In genomic region chr6:117907600-117908245, GRCh38 we compare ENCODE assay signal across 9 cellular contexts. TPM values are rescaled to one million over a fixed set of nuclear protein-coding genes. Genes with fewer than 3 reads are reported as not detected.
A peak's percentile ranks its signal among the peaks of the same experiment; 100 is the strongest.
DNase-seq lines count a peak whose midpoint lies in the region; TF ChIP-seq lines count a peak whose summit lies in the region.
"Had no signal": no experiment of that assay in that cellular context is flagged by ENCODE, and none has a peak within 500 bp of the region (broad histone marks: within the 10 kb centered on the region; RNA-seq: fewer than 3 reads in every experiment).

No MANE protein-coding gene starts in this region.

- H3F3A ChIP-seq in GM23248 (ENCODE audit: insufficient read depth), result no peaks in the 10 kb centered on the region

- H3K9me2 ChIP-seq in GM23248 (ENCODE audit: insufficient read depth), result no peaks in the 10 kb centered on the region

- H3K9me3 ChIP-seq in ES-I3 (ENCODE audit: control insufficient read depth, insufficient read depth, low read length) (no peaks in the 10 kb centered on the region), GM23248 (ENCODE audit: low read depth) (no peaks in the 10 kb centered on the region), parathyroid adenoma (ENCODE audit: control insufficient read depth, low read length) (no peaks in the 10 kb centered on the region)

- 1 to 2% methylated on average over 41 to 78 of the region's 82 CpGs for WGBS in GM23248 (ENCODE audit: low coverage in 1 of 2, low lambda C conversion rate in 2 of 2, missing lambda C conversion rate in 2 of 2), 2 experiments

- H3K27ac ChIP-seq in GM23248 (no peak overlapping the region), parathyroid adenoma (peak overlapping the region; percentile 94)

- DNase-seq in GM23248 (peak; percentile 12), NCI-H748 (lab: John Stamatoyannopoulos, UW; ENCODE audit: unreplicated experiment) (peak; percentile 67), fibroblast of pulmonary artery (ENCODE audit: low read depth) (no peak), KBM-7 (no peak)
- no peak for DNase-seq in effector CD8-positive, alpha-beta T cell (lab: John Stamatoyannopoulos, UW)
- DNase-seq in central memory CD4-positive, alpha-beta T cell, result no peak

- H3K9ac ChIP-seq in ES-I3 (ENCODE audit: low read depth, low read length) (peak overlapping the region; percentile 72), GM23248 (no peak overlapping the region), parathyroid adenoma (peak overlapping the region; percentile 51)

- peaks cover 3% of the 10 kb centered on the region; the same call in 1 of the 2 replicates for H4K20me1 ChIP-seq in GM23248 (ENCODE audit: insufficient read depth)

- H3K4me2 ChIP-seq in GM23248 (ENCODE audit: unreplicated experiment), result peak overlapping the region; percentile 52
- H3K4me2 ChIP-seq in parathyroid adenoma (ENCODE audit: low read length), result peak overlapping the region; percentile 84

- H3K79me2 ChIP-seq in GM23248 (ENCODE audit: insufficient read depth), result no peaks in the 10 kb centered on the region
- H3K79me2 ChIP-seq in parathyroid adenoma, result no peaks in the 10 kb centered on the region

- no peak for TF ChIP-seq CTCF in fibroblast of pulmonary artery (IDR thresholded peaks at IDR 0.05; ENCODE audit: low read length, missing control alignments)
- TF ChIP-seq CTCF in parathyroid adenoma (IDR thresholded peaks at IDR 0.05), result no peak

- in situ Hi-C loops in GM23248 (cut with MboI), result no loop called here
- in situ Hi-C loops in KBM-7 (cut with MboI; ENCODE audit: low pct_unique_long_range_greater_than_20kb, low sequenced_read_pairs), result no loop called here

- peaks cover 39% of the 10 kb centered on the region for H3K27me3 ChIP-seq in GM23248 (replicated peaks; ENCODE audit: insufficient read depth)
- H3K27me3 ChIP-seq in parathyroid adenoma (ENCODE audit: control insufficient read depth, insufficient read depth, low read length), result no peaks in the 10 kb centered on the region

- H2AFZ ChIP-seq in GM23248 (no peak overlapping the region), parathyroid adenoma (peak overlapping the region; percentile 95)

- no peaks in the 10 kb centered on the region for H3K4me1 ChIP-seq in ES-I3 (ENCODE audit: insufficient read depth, low read length)
- H3K4me1 ChIP-seq in GM23248 (ENCODE audit: insufficient read depth), result no peaks in the 10 kb centered on the region
- H3K4me1 ChIP-seq in parathyroid adenoma, result peaks cover 6% of the 10 kb centered on the region

- H3K36me3 ChIP-seq in ES-I3 (ENCODE audit: insufficient read depth, low read length) (no peaks in the 10 kb centered on the region), GM23248 (ENCODE audit: low read depth) (no peaks in the 10 kb centered on the region), parathyroid adenoma (ENCODE audit: control insufficient read depth, insufficient read depth, low read length) (no peaks in the 10 kb centered on the region)

- H3K4me3 ChIP-seq in GM23248 (peak overlapping the region; percentile 66), fibroblast of pulmonary artery (replicated peaks; ENCODE audit: low read depth, low read length) (peak overlapping the region; percentile 12), parathyroid adenoma (ENCODE audit: low read depth, low read length) (peak overlapping the region; percentile 45)

RNA-seq across cellular contexts. Expression of gene SLC35F1, which starts 0.7 kb away (rescaled TPM):
- total RNA-seq in GM23248 (2014; rRNA removed; shearing (Covaris generic)), result 0.76 TPM in 1 of 2 replicates, not detected in the other
- not detected in 2 replicates for polyA plus RNA-seq in GM23248 (2016; fragmentation: Nextera tagmentation; extraction: Ambion mirVana)
- total RNA-seq: glomerular endothelial cell had no signal

Comparison
In these comparisons a context has a peak if more than half of its experiments do, and no peak if none do; other contexts are left out.
1. DNase-seq: peak in GM23248 (single experiment) and NCI-H748 (single experiment); none in fibroblast of pulmonary artery (single experiment), effector CD8-positive, alpha-beta T cell (single experiment), KBM-7 (single experiment) and central memory CD4-positive, alpha-beta T cell (single experiment).
2. H3K4me3 ChIP-seq: peak in every context shown above with its lines; median percentile 66 in GM23248; 45 in parathyroid adenoma; 12 in fibroblast of pulmonary artery.